1 cellular context compared by ENCODE assay signal in the genomic region with DNA sequence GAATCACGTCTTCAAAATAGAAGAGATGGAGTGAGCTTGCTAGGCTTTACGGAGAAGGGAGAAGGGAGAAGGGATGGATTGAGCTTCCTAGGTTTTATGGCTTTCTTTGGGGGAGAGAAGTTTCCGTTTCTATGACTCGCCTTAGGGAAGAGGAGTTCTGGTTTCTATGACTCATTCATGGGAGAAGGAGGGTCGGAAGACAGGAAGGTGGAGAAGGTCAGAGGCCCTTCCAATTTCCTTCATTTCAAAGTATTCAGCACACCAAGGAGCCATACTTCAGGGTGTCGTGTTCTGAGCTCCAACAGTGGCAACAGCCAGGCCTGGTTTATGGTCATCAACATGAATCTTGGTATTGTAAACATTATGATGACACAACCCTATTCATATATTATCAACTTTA.
TF ChIP-seq lines count a peak whose summit lies in the region.

No MANE protein-coding gene starts in this region.

TF ChIP-seq in HCT116, 20 proteins besides CTCF, POLR2A, EP300 and RAD21 (continued from another document):
- TF ChIP-seq MAX (IDR thresholded peaks at IDR 0.05) (no peak), EZH2phosphoT487 (IDR thresholded peaks at IDR 0.05; ENCODE audit: borderline replicate concordance) (no peak), ZFX (IDR thresholded peaks at IDR 0.05) (no peak), SIN3A (IDR thresholded peaks at IDR 0.05; ENCODE audit: low read depth) (no peak), EGR1 (IDR thresholded peaks at IDR 0.05; ENCODE audit: low read depth) (no peak), YY1 (IDR thresholded peaks at IDR 0.05; ENCODE audit: extremely low read depth, insufficient replicate concordance, low read depth, low read length) (no peak), TCF7L2 (IDR thresholded peaks at IDR 0.05; ENCODE audit: borderline replicate concordance, extremely low read depth, insufficient read depth, insufficient read length) (no peak), POLR2AphosphoS5 (IDR thresholded peaks at IDR 0.05; ENCODE audit: low read depth, low read length) (no peak), ATF3 (IDR thresholded peaks at IDR 0.05) (no peak), ZBTB33 (IDR thresholded peaks at IDR 0.05; ENCODE audit: extremely low read depth, insufficient replicate concordance, low read length) (no peak)
